In genomic region chr7:104950754-104951153, GRCh38 we compare ENCODE assay signal across 19 cellular contexts.
A peak's percentile ranks its signal among the peaks of the same experiment; 100 is the strongest.
DNase-seq lines count a peak whose midpoint lies in the region; ATAC-seq, FAIRE-seq and TF ChIP-seq lines count a peak whose summit lies in the region.
"Had no signal": no experiment of that assay in that cellular context is flagged by ENCODE, and none has a peak within 500 bp of the region (broad histone marks: within the 10 kb centered on the region; RNA-seq: fewer than 3 reads in every experiment).

No MANE protein-coding gene starts in this region.

- no peak overlapping the region for H2BK20ac ChIP-seq in H1 (ENCODE audit: low read length)

- no peaks in the 10 kb centered on the region for H4K20me1 ChIP-seq in H1 (replicated peaks in 1 of 2; ENCODE audit: control insufficient read depth in 1 of 2, insufficient read depth in 2 of 2, low read length in 2 of 2)

- no peaks in the 10 kb centered on the region for H3K27me3 ChIP-seq in H1 (replicated peaks in 1 of 4; ENCODE audit: control insufficient read depth in 3 of 4, extremely low read depth in 1 of 4, insufficient read depth in 3 of 4, low read length in 3 of 4)
- no peaks in the 10 kb centered on the region for H3K27me3 ChIP-seq in muscle layer of duodenum (ENCODE audit: low read depth, low read length)
- no peaks in the 10 kb centered on the region for H3K27me3 ChIP-seq in tibial artery
- H3K27me3 ChIP-seq in CD4-positive, alpha-beta memory T cell (ENCODE audit: insufficient read depth, low read length): no peaks in the 10 kb centered on the region
- H3K27me3 ChIP-seq: dorsolateral prefrontal cortex, testis had no signal

- no peaks in the 10 kb centered on the region for H3K79me2 ChIP-seq in H1 (ENCODE audit: control insufficient read depth in 1 of 2, insufficient read depth in 2 of 2, low read length in 2 of 2)

- no peaks in the 10 kb centered on the region for H3K79me1 ChIP-seq in H1 (ENCODE audit: low read depth, low read length)

- H2AFZ ChIP-seq in H1 (ENCODE audit: low read length): no peak overlapping the region

- no peak overlapping the region for H3K9ac ChIP-seq in H1 (replicated peaks in 1 of 4; ENCODE audit: extremely low read depth in 1 of 4, low read depth in 3 of 4, low read length in 3 of 4)

- intact Hi-C loops in tibial artery (cut with DNase I; ENCODE audit: low total_unique reads): no loop called here
- intact Hi-C loops in CD4-positive, alpha-beta memory T cell (cut with micrococcal nuclease): no loop called here

- H3K36me3 ChIP-seq in H1 (ENCODE audit: control insufficient read depth in 2 of 4, insufficient read depth in 4 of 4, low read length in 3 of 4) (no peaks in the 10 kb centered on the region), muscle layer of duodenum (ENCODE audit: control insufficient read depth in 1 of 2, insufficient read depth in 2 of 2, low read length in 2 of 2) (no peaks in the 10 kb centered on the region), tibial artery (no peaks in the 10 kb centered on the region)
- H3K36me3 ChIP-seq in CD4-positive, alpha-beta memory T cell (ENCODE audit: insufficient read depth, low read length): no peaks in the 10 kb centered on the region

- H2BK12ac ChIP-seq in H1 (ENCODE audit: low read depth, low read length): no peak overlapping the region

- H3K27ac ChIP-seq in H1 (ENCODE audit: low read depth, low read length) (no peak overlapping the region), muscle layer of duodenum (ENCODE audit: low read length) (peak overlapping the region; percentile 14), tibial artery (peak overlapping the region; percentile 83 to 85)
- H3K27ac ChIP-seq in CD4-positive, alpha-beta memory T cell (ENCODE audit: low read depth, low read length): no peak overlapping the region
- H3K27ac ChIP-seq: RWPE1 had no signal

- peaks cover 0 to 3% of the 10 kb centered on the region in 2 donors for H3K36me3 Mint-ChIP-seq in CD4-positive, alpha-beta memory T cell
- H3K36me3 Mint-ChIP-seq: mesothelial cell of epicardium had no signal

- H3K27me3 Mint-ChIP-seq in CD4-positive, alpha-beta memory T cell: no peaks in the 10 kb centered on the region
- H3K27me3 Mint-ChIP-seq: activated T-cell treated with anti-CD3 and anti-CD28 coated beads, Interleukin-2, amount 50 U/mL, for 24 hours; CD4-positive, alpha-beta T cell had no signal

- H4K5ac ChIP-seq in H1 (ENCODE audit: insufficient read length, low read depth, low read length): no peak overlapping the region

- H3K4me1 Mint-ChIP-seq in CD4-positive, alpha-beta memory T cell: peaks cover 3 to 25% (median 12%) of the 10 kb centered on the region in 4 donors

- FAIRE-seq in H1 (lab: Jason Lieb, UNC): no peak
- FAIRE-seq: astrocyte had no signal

- no peak overlapping the region for H4K8ac ChIP-seq in H1 (ENCODE audit: extremely low read depth, insufficient read depth, low read length)

- no peak for TF ChIP-seq RAD21 in H1 (IDR thresholded peaks at IDR 0.05 in 1 of 2, conservative IDR thresholded peaks at IDR 0.05 in 1 of 2; ENCODE audit: low read depth in 2 of 2, low read length in 2 of 2)

- H3K4me3 ChIP-seq in H1 (ENCODE audit: extremely low read depth in 1 of 4, insufficient read depth in 2 of 4, low read depth in 3 of 4, low read length in 4 of 4): no peak overlapping the region
- no peak overlapping the region for H3K4me3 ChIP-seq in muscle layer of duodenum (ENCODE audit: low read depth in 1 of 2, low read length in 2 of 2)
- no peak overlapping the region for H3K4me3 ChIP-seq in tibial artery
- no peak overlapping the region for H3K4me3 ChIP-seq in CD4-positive, alpha-beta memory T cell (ENCODE audit: low read length in 2 of 2)
- H3K4me3 ChIP-seq: dorsolateral prefrontal cortex, testis had no signal

- H4K91ac ChIP-seq in H1 (replicated peaks; ENCODE audit: insufficient read length, low read length): no peak overlapping the region

- H3K56ac ChIP-seq in H1 (replicated peaks; ENCODE audit: insufficient read length, low read depth, low read length): peak overlapping the region; percentile 1

- H3K9me3 ChIP-seq in H1 (ENCODE audit: insufficient read depth in 2 of 2, low read depth in 1 of 2, low read length in 1 of 2): no peaks in the 10 kb centered on the region
- H3K9me3 ChIP-seq in muscle layer of duodenum (ENCODE audit: control insufficient read depth in 1 of 2, low read length in 2 of 2): no peaks in the 10 kb centered on the region
- no peaks in the 10 kb centered on the region for H3K9me3 ChIP-seq in tibial artery
- H3K9me3 ChIP-seq in CD4-positive, alpha-beta memory T cell (ENCODE audit: control insufficient read depth in 1 of 2, low read length in 2 of 2): no peaks in the 10 kb centered on the region
- H3K9me3 ChIP-seq: testis had no signal

- ATAC-seq in HG03469 (IDR thresholded peaks at IDR 0.05; ENCODE audit: unreplicated experiment) (no peak), GM18511 (IDR thresholded peaks at IDR 0.05; ENCODE audit: unreplicated experiment) (no peak), SK-N-SH treated with all-trans-retinoic acid at 6 μM for 48 hours (no peak)

- CTCF ChIA-PET in H1 (lab: Charles Lee; ENCODE audit: partially characterized antibody): interaction anchor here (1.2 kb wide), 1 partner anchor 33 kb away, joined by 3 read pairs; no protein-coding TSS in a partner anchor
- CTCF ChIA-PET in CD4-positive, alpha-beta memory T cell (lab: Charles Lee; ENCODE audit: partially characterized antibody): no interaction called here

- H3K23me2 ChIP-seq in H1 (ENCODE audit: low read depth, low read length): no peaks in the 10 kb centered on the region

- TF ChIP-seq POLR2A in H1 (IDR thresholded peaks at IDR 0.05; ENCODE audit: control extremely low read depth in 1 of 2, low read depth in 2 of 2, low read length in 2 of 2): no peak

- H2BK15ac ChIP-seq in H1 (ENCODE audit: low read length): no peak overlapping the region

- no peaks in the 10 kb centered on the region for H3K9me3 Mint-ChIP-seq in CD4-positive, alpha-beta memory T cell
- H3K9me3 Mint-ChIP-seq: activated T-cell treated with anti-CD3 and anti-CD28 coated beads, Interleukin-2, amount 50 U/mL, for 24 hours; CD4-positive, alpha-beta T cell; mesothelial cell of epicardium; T-helper 2 cell treated with Interferon-gamma antibody and Interleukin-4, amounts not matched to agents 5 μg/mL and 100 μg/mL, for 36 hours had no signal

- H3K4me3 Mint-ChIP-seq in CD4-positive, alpha-beta memory T cell: no peak overlapping the region
- H3K4me3 Mint-ChIP-seq: activated T-cell treated with anti-CD3 and anti-CD28 coated beads, Interleukin-2, amount 50 U/mL, for 24 hours; CD4-positive, alpha-beta T cell; mesothelial cell of epicardium; T-helper 2 cell treated with Interferon-gamma antibody and Interleukin-4, amounts not matched to agents 5 μg/mL and 100 μg/mL, for 36 hours had no signal

- no peak overlapping the region for H2BK120ac ChIP-seq in H1 (replicated peaks; ENCODE audit: low read depth, low read length)

- H3K14ac ChIP-seq in H1 (ENCODE audit: insufficient read length): no peak overlapping the region

- H3K23ac ChIP-seq in H1 (ENCODE audit: insufficient read length): no peak overlapping the region

- H3K27ac Mint-ChIP-seq in CD4-positive, alpha-beta memory T cell: peak overlapping the region in 1 of 7 donors; percentile 17
- H3K27ac Mint-ChIP-seq: activated T-cell treated with anti-CD3 and anti-CD28 coated beads, Interleukin-2, amount 50 U/mL, for 24 hours; CD4-positive, alpha-beta T cell; mesothelial cell of epicardium had no signal

- no peak overlapping the region for H2AK5ac ChIP-seq in H1 (ENCODE audit: low read depth, low read length)

- no peak for TF ChIP-seq EP300 in H1 (IDR thresholded peaks at IDR 0.05; ENCODE audit: borderline replicate concordance in 1 of 2, low read depth in 2 of 2, low read length in 2 of 2)

- H3K4me2 ChIP-seq in H1 (ENCODE audit: insufficient read depth in 1 of 2, low read depth in 2 of 2, low read length in 2 of 2): no peak overlapping the region

- no peak overlapping the region for H2BK5ac ChIP-seq in H1 (ENCODE audit: low read depth, low read length)

- DNase-seq in LHCN-M2 (ENCODE audit: low read depth) (peak; percentile 44), H1 (ENCODE audit: low read depth in 1 of 2, low spot score in 2 of 2) (no peak), tibial artery (no peak)
- no peak for DNase-seq in CD4-positive, alpha-beta memory T cell
- DNase-seq: activated T-cell treated with anti-CD3 and anti-CD28 coated beads, Interleukin-2, amount 50 U/mL, for 24 hours; CD4-positive, alpha-beta T cell; dorsolateral prefrontal cortex; NCI-H2081; NCI-H69; posterior cingulate gyrus; testis had no signal

- no peak overlapping the region for H3K18ac ChIP-seq in H1 (ENCODE audit: extremely low read depth, low read length)

- 84% methylated on average over 2 of the region's 2 CpGs; no CpG with 5 or more reads in 1 of the 2 experiments for WGBS in H1 (ENCODE audit: extremely low coverage in 1 of 2, insufficient coverage in 1 of 2, insufficient read length in 1 of 2, insufficient replicate concordance in 2 of 2, low coverage in 1 of 2, low lambda C conversion rate in 2 of 2, missing lambda C conversion rate in 1 of 2), 2 experiments

- TF ChIP-seq CTCF in H1 (IDR thresholded peaks at IDR 0.05; ENCODE audit: control extremely low read depth in 1 of 3, insufficient read depth in 1 of 3, low read depth in 1 of 3, low read length in 3 of 3) (no peak), tibial artery (IDR thresholded peaks at IDR 0.05) (no peak)

- H3K4ac ChIP-seq in H1 (replicated peaks; ENCODE audit: insufficient read length, low read depth, low read length): no peak overlapping the region

- no peaks in the 10 kb centered on the region for H3K4me1 ChIP-seq in H1 (replicated peaks in 1 of 4; ENCODE audit: control insufficient read depth in 3 of 4, insufficient read depth in 4 of 4, low read length in 3 of 4)
- H3K4me1 ChIP-seq in muscle layer of duodenum (ENCODE audit: control insufficient read depth in 1 of 2, insufficient read depth in 2 of 2, low read length in 2 of 2): peaks cover under 1 to 7% of the 10 kb centered on the region in 2 donors
- H3K4me1 ChIP-seq in tibial artery: peaks cover 0 to 32% (median 13%) of the 10 kb centered on the region in 4 donors
- H3K4me1 ChIP-seq in CD4-positive, alpha-beta memory T cell (ENCODE audit: insufficient read depth, low read length): peaks cover 10% of the 10 kb centered on the region
- H3K4me1 ChIP-seq: testis had no signal

- POLR2A ChIA-PET in H1 (lab: Charles Lee; ENCODE audit: partially characterized antibody): interaction anchor here (1.0 kb wide), 1 partner anchor 35 kb away, joined by 3 read pairs; no protein-coding TSS in a partner anchor
- POLR2A ChIA-PET in CD4-positive, alpha-beta memory T cell (lab: Charles Lee; ENCODE audit: partially characterized antibody): no interaction called here

TF ChIP-seq in H1, 55 proteins besides CTCF, POLR2A, EP300 and RAD21 (continues in another document):
- no peak for TF ChIP-seq SAP30 (IDR thresholded peaks at IDR 0.05; ENCODE audit: insufficient read depth, insufficient replicate concordance, low read length)
- TF ChIP-seq JUND (IDR thresholded peaks at IDR 0.05; ENCODE audit: low read length): no peak
- no peak for TF ChIP-seq SP4 (IDR thresholded peaks at IDR 0.05; ENCODE audit: low read length)

TF ChIP-seq in SK-N-SH treated with all-trans-retinoic acid at 6 μM for 48 hours, 23 proteins besides CTCF, POLR2A, EP300 and RAD21 (continues in another document):
- TF ChIP-seq ISL1 (CRISPR knock-in tag; IDR thresholded peaks at IDR 0.05) (no peak), ZNF565 (CRISPR knock-in tag; conservative IDR thresholded peaks at IDR 0.05; ENCODE audit: low read depth) (no peak), CSDC2 (CRISPR knock-in tag; IDR thresholded peaks at IDR 0.05) (no peak)

Comparison
In these comparisons a context has a peak if more than half of its experiments do, and no peak if none do; other contexts are left out.
1. H3K27ac ChIP-seq: peak in muscle layer of duodenum (single experiment) and tibial artery (2 of 2); none in H1 (single experiment) and CD4-positive, alpha-beta memory T cell (single experiment).